Comparison of ENCODE assay signal across 8 cellular contexts in the genomic region with DNA sequence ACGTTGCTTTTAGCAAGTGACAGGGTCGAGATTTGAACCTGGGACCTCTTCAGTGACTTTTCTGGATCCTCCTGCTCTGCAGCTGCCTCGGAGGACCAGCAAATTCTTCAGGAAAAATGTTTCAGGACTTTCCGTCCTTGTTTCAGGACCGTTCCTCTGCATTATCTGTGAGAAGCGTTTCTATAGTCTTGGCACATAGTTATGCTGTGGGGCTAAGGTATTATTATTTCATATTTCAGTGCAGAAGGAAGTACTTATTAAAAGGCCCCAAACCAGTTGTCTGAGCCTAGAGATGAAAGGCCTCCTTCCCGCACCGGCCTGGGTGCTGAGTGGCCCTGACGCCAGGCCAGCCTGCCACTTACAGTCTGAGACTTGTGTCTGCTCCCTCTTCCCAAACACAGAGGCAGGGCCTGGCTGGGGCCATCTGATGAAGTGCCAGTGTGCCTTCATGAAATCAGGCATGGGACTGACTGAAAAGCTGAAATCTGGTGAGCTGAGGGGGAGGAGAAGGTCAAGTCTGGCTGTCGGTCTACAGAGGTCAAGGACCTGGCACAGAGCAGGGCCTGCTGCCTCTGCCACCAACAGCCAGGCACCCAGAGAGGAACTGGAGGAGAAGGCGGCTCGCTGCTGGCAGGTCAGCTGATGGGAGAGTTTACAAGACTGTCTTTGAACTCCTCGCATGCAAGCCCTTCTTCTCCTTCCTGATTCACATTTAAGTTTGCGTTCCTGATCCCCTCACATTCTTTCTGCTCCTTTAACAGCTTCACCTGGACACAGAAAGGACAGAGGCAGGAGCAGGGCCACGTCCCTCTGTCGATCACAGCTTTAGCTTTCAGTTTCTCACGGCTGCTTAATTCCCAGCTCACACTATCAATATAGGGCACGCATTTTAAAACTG. TPM values are rescaled to one million over a fixed set of nuclear protein-coding genes. Genes with fewer than 3 reads are reported as not detected.
A peak's percentile ranks its signal among the peaks of the same experiment; 100 is the strongest.
DNase-seq lines count a peak whose midpoint lies in the region; ATAC-seq lines count a peak whose summit lies in the region.

No MANE protein-coding gene starts in this region.

- DNase-seq in GDM1 (lab: John Stamatoyannopoulos, UW) (peak; percentile 36), KG1 (lab: John Stamatoyannopoulos, UW) (peak; percentile 56), left ventricle myocardium superior (peak; percentile 80), skeletal muscle cell (ENCODE audit: low read depth) (no peak), NCI-H1694 (lab: John Stamatoyannopoulos, UW) (no peak), NCI-H2081 treated with DMSO at 0.1 percent for 48 hours (lab: John Stamatoyannopoulos, UW) (no peak)
- DNase-seq in activated naive CD8-positive, alpha-beta T cell treated with anti-CD3 and anti-CD28 coated beads for 36 hours, result peak; percentile 9

- H3K4me3 Mint-ChIP-seq in activated naive CD8-positive, alpha-beta T cell treated with anti-CD3 and anti-CD28 coated beads for 36 hours, result peak overlapping the region; percentile 77

- intact Hi-C loops in left ventricle myocardium superior (cut with micrococcal nuclease), result loop anchor here (10.0 kb wide), 1 partner anchor 61 kb away; no protein-coding TSS in a partner anchor

- ATAC-seq in GM21423 (IDR thresholded peaks at IDR 0.05; ENCODE audit: unreplicated experiment) (peak; percentile 85), left ventricle myocardium superior (peak; percentile 90)

- peak overlapping the region; percentile 30 for H3K27ac Mint-ChIP-seq in activated naive CD8-positive, alpha-beta T cell treated with anti-CD3 and anti-CD28 coated beads for 36 hours

- H3K36me3 Mint-ChIP-seq in activated naive CD8-positive, alpha-beta T cell treated with anti-CD3 and anti-CD28 coated beads for 36 hours, result no peaks in the 10 kb centered on the region

- H3K9me3 Mint-ChIP-seq in activated naive CD8-positive, alpha-beta T cell treated with anti-CD3 and anti-CD28 coated beads for 36 hours, result no peaks in the 10 kb centered on the region

- peaks cover 12% of the 10 kb centered on the region for H3K4me1 Mint-ChIP-seq in activated naive CD8-positive, alpha-beta T cell treated with anti-CD3 and anti-CD28 coated beads for 36 hours

- no peaks in the 10 kb centered on the region for H3K27me3 Mint-ChIP-seq in activated naive CD8-positive, alpha-beta T cell treated with anti-CD3 and anti-CD28 coated beads for 36 hours

- H3K4me3 ChIP-seq in skeletal muscle cell (ENCODE audit: low read depth, low read length), result peak overlapping the region; percentile 26

RNA-seq across cellular contexts. Expression of a gene that starts 8.9 kb away (rescaled TPM):
- 10 to 100 TPM; 58.0 to 59.7 TPM for total RNA-seq in activated naive CD8-positive, alpha-beta T cell treated with anti-CD3 and anti-CD28 coated beads for 36 hours
- total RNA-seq in left ventricle myocardium superior, result 502 TPM

Comparison
In these comparisons a context has a peak if more than half of its experiments do, and no peak if none do; other contexts are left out.
1. DNase-seq: peak in GDM1 (single experiment), KG1 (single experiment), activated naive CD8-positive, alpha-beta T cell treated with anti-CD3 and anti-CD28 coated beads for 36 hours (single experiment) and left ventricle myocardium superior (single experiment); none in skeletal muscle cell (single experiment), NCI-H1694 (single experiment) and NCI-H2081 treated with DMSO at 0.1 percent for 48 hours (single experiment).